In genomic region chr4:129336457-129336856, GRCh38 we compare ENCODE assay signal across 15 cellular contexts.
DNase-seq lines count a peak whose midpoint lies in the region; FAIRE-seq and TF ChIP-seq lines count a peak whose summit lies in the region.
"Had no signal": no experiment of that assay in that cellular context is flagged by ENCODE, and none has a peak within 500 bp of the region (broad histone marks: within the 10 kb centered on the region; RNA-seq: fewer than 3 reads in every experiment).

No MANE protein-coding gene starts in this region.

- peaks cover 17% of the 10 kb centered on the region for H3F3A ChIP-seq in neural cell (ENCODE audit: insufficient read depth, low read length, poor library complexity, severe bottlenecking)

- no peak overlapping the region for H2AFZ ChIP-seq in neural cell (ENCODE audit: low read depth, low read length)

- H3K27ac Mint-ChIP-seq in endodermal cell, result peak overlapping the region; percentile 1
- H3K27ac Mint-ChIP-seq: CD4-positive, CD25-positive, alpha-beta regulatory T cell had no signal

- no peaks in the 10 kb centered on the region for H3K79me2 ChIP-seq in neural cell (replicated peaks; ENCODE audit: insufficient read depth, low read length)

- H3K9me2 ChIP-seq in neural cell (ENCODE audit: insufficient read depth, low read length), result no peaks in the 10 kb centered on the region

- H3K36me3 Mint-ChIP-seq in endodermal cell (ENCODE audit: low read depth), result no peaks in the 10 kb centered on the region
- H3K36me3 Mint-ChIP-seq: CD4-positive, CD25-positive, alpha-beta regulatory T cell had no signal

- H3K27ac ChIP-seq in endodermal cell (ENCODE audit: low read depth, low read length) (peak overlapping the region; percentile 10), neural cell (ENCODE audit: low read length) (peak overlapping the region; percentile 81), esophagus muscularis mucosa (replicated peaks in 1 of 4) (no peak overlapping the region), stomach (no peak overlapping the region)

- peaks cover 3% of the 10 kb centered on the region for H3K9me3 Mint-ChIP-seq in endodermal cell

- DNase-seq in NCI-H2227 treated with DMSO at 0.1 percent for 48 hours (lab: John Stamatoyannopoulos, UW), result peak; percentile 19
- no peak for DNase-seq in endodermal cell
- DNase-seq in NK-92 treated with Interleukin-12 subunit alpha and Interleukin-12 subunit beta, amount 100 ng/mL, for 24 hours (lab: John Stamatoyannopoulos, UW), result no peak
- no peak for DNase-seq in esophagus muscularis mucosa (ENCODE audit: extremely low spot score)
- DNase-seq in stomach, result no peak
- no peak for DNase-seq in NAMALWA (ENCODE audit: low spot score)
- DNase-seq: 8988T; ACHN; Calu3; CD4-positive, CD25-positive, alpha-beta regulatory T cell; GOT3; H9 had no signal

- peak; percentile 93 for FAIRE-seq in A204.1 (lab: Jason Lieb, UNC)

- H3K4me3 Mint-ChIP-seq in endodermal cell, result no peak overlapping the region
- H3K4me3 Mint-ChIP-seq: CD4-positive, CD25-positive, alpha-beta regulatory T cell; H9 had no signal

- H3K9ac ChIP-seq in endodermal cell (ENCODE audit: extremely low read depth, low read length, poor library complexity, severe bottlenecking), result no peak overlapping the region
- no peak overlapping the region for H3K9ac ChIP-seq in neural cell (ENCODE audit: low read length)
- H3K9ac ChIP-seq: BLaER1 treated with 17β-estradiol and CSF1 and Interleukin-3, amounts not matched to agents 10 nM and 100 nM had no signal

- 70 to 86% methylated on average over 2 to 3 of the region's 3 CpGs for WGBS in endodermal cell (ENCODE audit: insufficient coverage in 1 of 2, insufficient read length in 1 of 2), 2 experiments
- 79% methylated on average over 3 of the region's 3 CpGs for WGBS in esophagus muscularis mucosa
- WGBS in stomach, 5 donors, result 55 to 66% (median 64%) methylated on average over 3 of the region's 3 CpGs

- H3K27me3 Mint-ChIP-seq in endodermal cell (ENCODE audit: insufficient read depth), result no peaks in the 10 kb centered on the region
- H3K27me3 Mint-ChIP-seq: CD4-positive, CD25-positive, alpha-beta regulatory T cell had no signal

- no peaks in the 10 kb centered on the region for H3K36me3 ChIP-seq in endodermal cell (ENCODE audit: control insufficient read depth, insufficient read depth, low read length)
- no peaks in the 10 kb centered on the region for H3K36me3 ChIP-seq in neural cell (ENCODE audit: insufficient read depth, low read length)
- H3K36me3 ChIP-seq in esophagus muscularis mucosa, result no peaks in the 10 kb centered on the region
- no peaks in the 10 kb centered on the region for H3K36me3 ChIP-seq in stomach
- H3K36me3 ChIP-seq: BLaER1 treated with 17β-estradiol and CSF1 and Interleukin-3, amounts not matched to agents 10 nM and 100 nM had no signal

- H3K4me2 ChIP-seq in neural cell (ENCODE audit: low read length), result no peak overlapping the region

- no peaks in the 10 kb centered on the region for H4K20me1 ChIP-seq in neural cell (ENCODE audit: insufficient read depth)
- H4K20me1 ChIP-seq: BLaER1 treated with 17β-estradiol and CSF1 and Interleukin-3, amounts not matched to agents 10 nM and 100 nM had no signal

- intact Hi-C loops in esophagus muscularis mucosa (cut with DNase I) (no loop called here), stomach (cut with DNase I; ENCODE audit: low total_unique reads) (no loop called here)

- H3K4me1 Mint-ChIP-seq in endodermal cell, result peaks cover 5% of the 10 kb centered on the region
- H3K4me1 Mint-ChIP-seq: CD4-positive, CD25-positive, alpha-beta regulatory T cell had no signal

- H3K9me3 ChIP-seq in endodermal cell (ENCODE audit: control insufficient read depth, low read length), result no peaks in the 10 kb centered on the region
- no peaks in the 10 kb centered on the region for H3K9me3 ChIP-seq in neural cell (ENCODE audit: low read length)
- no peaks in the 10 kb centered on the region for H3K9me3 ChIP-seq in esophagus muscularis mucosa
- H3K9me3 ChIP-seq in stomach, result no peaks in the 10 kb centered on the region

- H3K4me3 ChIP-seq in endodermal cell (ENCODE audit: low read length), result no peak overlapping the region
- no peak overlapping the region for H3K4me3 ChIP-seq in neural cell (ENCODE audit: low read length)
- no peak overlapping the region for H3K4me3 ChIP-seq in esophagus muscularis mucosa
- no peak overlapping the region for H3K4me3 ChIP-seq in stomach
- H3K4me3 ChIP-seq: BLaER1 treated with 17β-estradiol and CSF1 and Interleukin-3, amounts not matched to agents 10 nM and 100 nM had no signal

- no peak for TF ChIP-seq RAD21 in neural cell (conservative IDR thresholded peaks at IDR 0.05)

- H3K27me3 ChIP-seq in endodermal cell (ENCODE audit: control insufficient read depth, insufficient read depth, low read length, poor library complexity, severe bottlenecking) (no peaks in the 10 kb centered on the region), neural cell (ENCODE audit: insufficient read depth, low read depth, low read length) (no peaks in the 10 kb centered on the region), esophagus muscularis mucosa (no peaks in the 10 kb centered on the region), stomach (no peaks in the 10 kb centered on the region)
- H3K27me3 ChIP-seq: BLaER1 treated with 17β-estradiol and CSF1 and Interleukin-3, amounts not matched to agents 10 nM and 100 nM had no signal

- H3K4me1 ChIP-seq in endodermal cell (ENCODE audit: control insufficient read depth, insufficient read depth, low read length), result no peaks in the 10 kb centered on the region
- no peaks in the 10 kb centered on the region for H3K4me1 ChIP-seq in esophagus muscularis mucosa
- H3K4me1 ChIP-seq in stomach, result no peaks in the 10 kb centered on the region

- TF ChIP-seq CTCF in endodermal cell (conservative IDR thresholded peaks at IDR 0.05) (no peak), neural cell (IDR thresholded peaks at IDR 0.05; ENCODE audit: poor library complexity, severe bottlenecking) (no peak), esophagus muscularis mucosa (IDR thresholded peaks at IDR 0.05) (no peak), stomach (IDR thresholded peaks at IDR 0.05) (no peak)

- no peak for TF ChIP-seq POLR2A in esophagus muscularis mucosa (IDR thresholded peaks at IDR 0.05; ENCODE audit: low read depth)
- no peak for TF ChIP-seq POLR2A in stomach (IDR thresholded peaks at IDR 0.05)

- no peak for TF ChIP-seq EP300 in neural cell (conservative IDR thresholded peaks at IDR 0.05; ENCODE audit: poor library complexity, severe bottlenecking)
- TF ChIP-seq EP300 in esophagus muscularis mucosa (IDR thresholded peaks at IDR 0.05), result no peak
- TF ChIP-seq EP300 in stomach (IDR thresholded peaks at IDR 0.05), result no peak

TF ChIP-seq in neural cell, 6 proteins besides CTCF, POLR2A, EP300 and RAD21:
- no peak for TF ChIP-seq EZH2 (IDR thresholded peaks at IDR 0.05; ENCODE audit: borderline replicate concordance, insufficient read depth, low read length, poor library complexity, severe bottlenecking)

Comparison
In these comparisons a context has a peak if more than half of its experiments do, and no peak if none do; other contexts are left out.
1. H3K27ac ChIP-seq: peak in endodermal cell (single experiment) and neural cell (single experiment); none in esophagus muscularis mucosa (0 of 4) and stomach (0 of 5).